In the genomic region with DNA sequence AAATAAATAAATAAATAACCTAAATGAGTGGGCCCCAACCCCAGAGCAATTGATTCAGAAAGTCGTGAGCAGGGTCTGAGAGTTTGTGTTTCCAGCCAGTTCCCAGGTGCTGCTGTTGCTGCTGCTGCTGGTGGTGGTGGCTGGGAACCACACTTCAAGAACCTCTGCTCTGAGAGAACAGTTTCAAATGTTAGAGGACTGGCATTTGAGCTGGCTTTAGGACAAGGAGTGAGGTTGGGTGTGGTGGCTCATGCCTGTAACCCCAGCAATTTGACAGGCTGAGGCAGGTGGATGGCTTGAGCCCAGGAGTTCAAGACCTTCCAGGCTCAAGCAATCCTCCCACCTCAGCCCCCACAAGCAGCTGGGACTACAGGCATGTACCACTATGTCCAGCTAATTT, we compare ENCODE assay signal across 19 cellular contexts.
DNase-seq lines count a peak whose midpoint lies in the region; ATAC-seq and TF ChIP-seq lines count a peak whose summit lies in the region.
"Had no signal": no experiment of that assay in that cellular context is flagged by ENCODE, and none has a peak within 500 bp of the region (broad histone marks: within the 10 kb centered on the region; RNA-seq: fewer than 3 reads in every experiment).

No MANE protein-coding gene starts in this region.

- no peaks in the 10 kb centered on the region for H4K20me1 ChIP-seq in H9 (ENCODE audit: control insufficient read depth, insufficient read depth, insufficient read length)

- H3K36me3 Mint-ChIP-seq in H9 (ENCODE audit: insufficient read depth in 1 of 3, low read depth in 3 of 3) = no peaks in the 10 kb centered on the region; a peak in 1 of 7 replicates

- intact Hi-C loops in psoas muscle (cut with DNase I) (no loop called here), breast epithelium (cut with DNase I; ENCODE audit: low total_unique reads) (no loop called here)

- no peaks in the 10 kb centered on the region for H3K27me3 Mint-ChIP-seq in H9 (ENCODE audit: low read depth)

- H3K56ac ChIP-seq in H9 (ENCODE audit: insufficient read length, low read depth, low read length) = no peak overlapping the region

- H3K14ac ChIP-seq in H9 (ENCODE audit: insufficient read depth, low read length) = no peak overlapping the region

- TF ChIP-seq POLR2A in breast epithelium (IDR thresholded peaks at IDR 0.05) = no peak

- TF ChIP-seq CTCF in H9 (conservative IDR thresholded peaks at IDR 0.05) (0 out of 3 replicates have a peak, but pooled peaks have one; percentile 19), psoas muscle (IDR thresholded peaks at IDR 0.05) (peak; percentile 19), breast epithelium (IDR thresholded peaks at IDR 0.05) (no peak)

- no peak overlapping the region for H2BK120ac ChIP-seq in H9 (ENCODE audit: low read depth, low read length, poor library complexity, severe bottlenecking)

- H3K4me1 Mint-ChIP-seq in H9 = peaks cover 14 to 17% of the 10 kb centered on the region in 2 experiments

- H3K4ac ChIP-seq in H9 (ENCODE audit: low read depth, low read length) = no peak overlapping the region

- no peak overlapping the region for H4K91ac ChIP-seq in H9 (ENCODE audit: insufficient read length, low read depth, low read length)

- H3K4me3 ChIP-seq in SJCRH30 (no peak overlapping the region), psoas muscle (no peak overlapping the region), breast epithelium (no peak overlapping the region)
- H3K4me3 ChIP-seq: K562, SJSA1 had no signal

- H3K79me1 ChIP-seq in H9 (ENCODE audit: insufficient read depth, low read depth, low read length, poor library complexity, severe bottlenecking) = no peaks in the 10 kb centered on the region

- no peak overlapping the region for H3K27ac Mint-ChIP-seq in H9

- no peak overlapping the region for H3K18ac ChIP-seq in H9 (ENCODE audit: insufficient read length, low read depth, low read length)

- H3K23me2 ChIP-seq in H9 (ENCODE audit: insufficient read length, low read depth, low read length, poor library complexity, severe bottlenecking) = no peaks in the 10 kb centered on the region

- no peak overlapping the region for H4K5ac ChIP-seq in H9 (ENCODE audit: insufficient read length, low read depth, low read length)

- no peak overlapping the region for H3K9ac ChIP-seq in H9 (ENCODE audit: extremely low read depth, insufficient read length, low read length)

- no peak overlapping the region for H3K27ac ChIP-seq in H9 (ENCODE audit: insufficient read length, low read depth, low read length)
- H3K27ac ChIP-seq in SJCRH30 = no peak overlapping the region
- no peak overlapping the region for H3K27ac ChIP-seq in psoas muscle
- H3K27ac ChIP-seq in breast epithelium = no peak overlapping the region
- H3K27ac ChIP-seq: C4-2B, SJSA1 had no signal

- H3K27me3 ChIP-seq in H9 (ENCODE audit: insufficient read depth, low read length) = no peaks in the 10 kb centered on the region
- H3K27me3 ChIP-seq in SJCRH30 = no peaks in the 10 kb centered on the region
- no peaks in the 10 kb centered on the region for H3K27me3 ChIP-seq in psoas muscle (ENCODE audit: insufficient read depth in 3 of 3, low read length in 2 of 3)
- H3K27me3 ChIP-seq in breast epithelium = no peaks in the 10 kb centered on the region
- H3K27me3 ChIP-seq: SJSA1 had no signal

- no peak overlapping the region for H2AFZ ChIP-seq in H9 (ENCODE audit: low read length)

- no peak for DNase-seq in H9
- DNase-seq in SJCRH30 = peak; percentile 87 to 91
- DNase-seq in psoas muscle = peak in 1 of 2 donors; percentile 18
- no peak for DNase-seq in breast epithelium (ENCODE audit: low spot score in 2 of 2)
- no peak for DNase-seq in C1 segment of cervical spinal cord (lab: John Stamatoyannopoulos, UW)
- DNase-seq: DMS79, NCI-H1417 treated with DMSO at 0.1 percent for 48 hours, NCI-H187 treated with DMSO at 0.1 percent for 48 hours, NCI-H2227 treated with DMSO at 0.1 percent for 48 hours, NCI-H524, NCI-H82, T-helper 2 cell had no signal

- no peak overlapping the region for H3K4me2 ChIP-seq in H9 (ENCODE audit: insufficient read depth, insufficient read length, low read length)

- no peak overlapping the region for H2BK20ac ChIP-seq in H9 (ENCODE audit: low read depth, low read length, poor library complexity, severe bottlenecking)

- H3K9me3 Mint-ChIP-seq in H9 = no peaks in the 10 kb centered on the region

- no peak overlapping the region for H3K4me3 Mint-ChIP-seq in H9

- H3K4me1 ChIP-seq in H9 (ENCODE audit: insufficient read depth, low read length) (no peaks in the 10 kb centered on the region), SJCRH30 (peaks cover 31% of the 10 kb centered on the region), psoas muscle (peaks cover 6% of the 10 kb centered on the region), breast epithelium (no peaks in the 10 kb centered on the region)

- ATAC-seq in GM18909 (IDR thresholded peaks at IDR 0.05; ENCODE audit: poor library complexity, unreplicated experiment) (peak; percentile 52), psoas muscle (peak in 2 of 4 donors; percentile 21 to 30), HG03354 (IDR thresholded peaks at IDR 0.05; ENCODE audit: poor library complexity, severe bottlenecking, unreplicated experiment) (no peak), GM18520 (IDR thresholded peaks at IDR 0.05; ENCODE audit: unreplicated experiment) (no peak)
- ATAC-seq: HCT116, K562 had no signal

- no peaks in the 10 kb centered on the region for H3K79me2 ChIP-seq in H9 (ENCODE audit: insufficient read depth, low read length)

- no peak overlapping the region for H3K23ac ChIP-seq in H9 (ENCODE audit: insufficient read length, low read depth, low read length)

- no peak overlapping the region for H2BK12ac ChIP-seq in H9 (ENCODE audit: insufficient read length, low read depth, low read length)

- H4K8ac ChIP-seq in H9 (replicated peaks; ENCODE audit: insufficient read length, low read depth, low read length) = no peak overlapping the region

- no CpG with 5 or more reads among the region's 1 CpG for WGBS in H9 (ENCODE audit: extremely low coverage, insufficient read length, low lambda C conversion rate)
- WGBS in psoas muscle, 3 donors = 26 to 45% (median 27%) methylated on average over 1 of the region's 1 CpG

- H3K9me3 ChIP-seq in H9 (ENCODE audit: control insufficient read depth, low read depth, low read length) (no peaks in the 10 kb centered on the region), SJCRH30 (replicated peaks) (no peaks in the 10 kb centered on the region), psoas muscle (no peaks in the 10 kb centered on the region), breast epithelium (no peaks in the 10 kb centered on the region)
- H3K9me3 ChIP-seq: SJSA1 had no signal

- no peak overlapping the region for H2AK5ac ChIP-seq in H9 (ENCODE audit: insufficient read length, low read length)

- no peak overlapping the region for H2BK15ac ChIP-seq in H9 (ENCODE audit: low read depth, low read length)

- no peak overlapping the region for H3T11ph ChIP-seq in H9 (ENCODE audit: low read length)

- H3K36me3 ChIP-seq in SJCRH30 (no peaks in the 10 kb centered on the region), psoas muscle (ENCODE audit: insufficient read depth in 1 of 2, low read depth in 1 of 2) (no peaks in the 10 kb centered on the region), breast epithelium (no peaks in the 10 kb centered on the region)
- H3K36me3 ChIP-seq: SJSA1 had no signal

- H2BK5ac ChIP-seq in H9 (ENCODE audit: insufficient read length, low read length) = no peak overlapping the region

Comparison
In these comparisons a context has a peak if more than half of its experiments do, and no peak if none do; other contexts are left out.
1. DNase-seq: peak in SJCRH30 (2 of 2); none in H9 (single experiment), breast epithelium (0 of 2) and C1 segment of cervical spinal cord (0 of 14).
2. CTCF ChIP-seq: peak in H9 (single experiment) and psoas muscle (single experiment); none in breast epithelium (0 of 3).